1 cellular context compared by ENCODE assay signal in the genomic region with DNA sequence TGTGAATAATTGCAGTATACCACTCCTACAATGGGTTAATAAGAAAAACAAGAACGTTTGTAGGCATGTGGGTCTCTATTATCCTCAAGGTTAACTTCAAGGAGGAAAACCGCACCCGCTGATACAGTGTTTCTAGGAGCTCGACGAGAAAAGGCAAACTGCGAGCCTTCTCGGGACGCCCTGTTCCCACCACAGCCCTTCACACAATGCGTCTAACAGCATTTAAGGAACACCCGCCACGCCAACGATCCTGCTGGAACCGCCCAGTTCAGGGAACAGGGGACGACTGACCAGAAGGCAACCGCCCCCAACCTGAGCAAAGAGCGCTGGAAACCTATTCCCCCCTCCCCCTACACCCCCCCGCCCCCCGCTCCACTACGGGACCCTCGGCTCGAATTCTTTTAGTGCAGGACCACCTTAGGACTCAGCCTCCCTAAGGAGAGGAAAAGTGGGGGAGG.
TF ChIP-seq lines count a peak whose summit lies in the region.

No MANE protein-coding gene starts in this region.

TF ChIP-seq in HCT116, 20 proteins besides CTCF, POLR2A, EP300 and RAD21 (continued from another document):
- TF ChIP-seq, protein P1, sequence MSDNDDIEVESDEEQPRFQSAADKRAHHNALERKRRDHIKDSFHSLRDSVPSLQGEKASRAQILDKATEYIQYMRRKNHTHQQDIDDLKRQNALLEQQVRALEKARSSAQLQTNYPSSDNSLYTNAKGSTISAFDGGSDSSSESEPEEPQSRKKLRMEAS (IDR thresholded peaks at IDR 0.05), result no peak
- TF ChIP-seq SP1 (IDR thresholded peaks at IDR 0.05; ENCODE audit: low read depth), result no peak
- no peak for TF ChIP-seq EZH2phosphoT487 (IDR thresholded peaks at IDR 0.05; ENCODE audit: borderline replicate concordance)
- no peak for TF ChIP-seq ZFX (IDR thresholded peaks at IDR 0.05)
